ENCODE assay signal across 8 cellular contexts in genomic region chr2:84879595-84880394, GRCh38. TPM values are rescaled to one million over a fixed set of nuclear protein-coding genes. Genes with fewer than 3 reads are reported as not detected.
DNase-seq lines count a peak whose midpoint lies in the region; ATAC-seq lines count a peak whose summit lies in the region.

No MANE protein-coding gene starts in this region.

- DNase-seq in NCI-H2227 (lab: John Stamatoyannopoulos, UW; ENCODE audit: unreplicated experiment) (peak; percentile 32), NCI-H2196 (lab: John Stamatoyannopoulos, UW; ENCODE audit: unreplicated experiment) (no peak), activated gamma-delta T cell (lab: John Stamatoyannopoulos, UW) (no peak), epidermal melanocyte (ENCODE audit: insufficient read length, low spot score) (no peak)
- DNase-seq in natural killer cell treated with Interleukin-12 subunit alpha and Interleukin-12 subunit beta and Interleukin-15 and Interleukin-18, amount 100 ng/mL, for 72 hours (ENCODE audit: low spot score): peak; percentile 57

- peaks cover 52% of the 10 kb centered on the region for H3K27me3 Mint-ChIP-seq in dendritic cell treated with granulocyte-macrophage colony-stimulating factor and Interleukin-4, amounts not matched to agents 40 ng/mL and 50 ng/mL, for 4 days
- peaks cover 16 to 23% of the 10 kb centered on the region in 2 donors for H3K27me3 Mint-ChIP-seq in natural killer cell treated with Interleukin-12 subunit alpha and Interleukin-12 subunit beta and Interleukin-15 and Interleukin-18, amount 100 ng/mL, for 72 hours

- ATAC-seq in GM18498 (IDR thresholded peaks at IDR 0.05; ENCODE audit: unreplicated experiment) (peak; percentile 60), GM21717 (IDR thresholded peaks at IDR 0.05; ENCODE audit: unreplicated experiment) (peak; percentile 66)
- ATAC-seq in natural killer cell treated with Interleukin-12 subunit alpha and Interleukin-12 subunit beta and Interleukin-15 and Interleukin-18, amount 100 ng/mL, for 72 hours: no peak

- peak overlapping the region; percentile 85 for H3K4me3 Mint-ChIP-seq in dendritic cell treated with granulocyte-macrophage colony-stimulating factor and Interleukin-4, amounts not matched to agents 40 ng/mL and 50 ng/mL, for 4 days
- peak overlapping the region; percentile 89 for H3K4me3 Mint-ChIP-seq in natural killer cell treated with Interleukin-12 subunit alpha and Interleukin-12 subunit beta and Interleukin-15 and Interleukin-18, amount 100 ng/mL, for 72 hours

- intact Hi-C loops in dendritic cell treated with granulocyte-macrophage colony-stimulating factor and Interleukin-4, amounts not matched to agents 40 ng/mL and 50 ng/mL, for 4 days (cut with micrococcal nuclease): no loop called here

- H3K36me3 Mint-ChIP-seq in dendritic cell treated with granulocyte-macrophage colony-stimulating factor and Interleukin-4, amounts not matched to agents 40 ng/mL and 50 ng/mL, for 4 days (ENCODE audit: low read depth): peaks cover 9% of the 10 kb centered on the region
- no peaks in the 10 kb centered on the region for H3K36me3 Mint-ChIP-seq in natural killer cell treated with Interleukin-12 subunit alpha and Interleukin-12 subunit beta and Interleukin-15 and Interleukin-18, amount 100 ng/mL, for 72 hours

- peaks cover 76% of the 10 kb centered on the region for H3K4me1 Mint-ChIP-seq in dendritic cell treated with granulocyte-macrophage colony-stimulating factor and Interleukin-4, amounts not matched to agents 40 ng/mL and 50 ng/mL, for 4 days (ENCODE audit: low read depth)
- H3K4me1 Mint-ChIP-seq in natural killer cell treated with Interleukin-12 subunit alpha and Interleukin-12 subunit beta and Interleukin-15 and Interleukin-18, amount 100 ng/mL, for 72 hours (ENCODE audit: low read depth in 2 of 2): peaks cover 29 to 39% of the 10 kb centered on the region in 2 donors

- H3K9me3 Mint-ChIP-seq in dendritic cell treated with granulocyte-macrophage colony-stimulating factor and Interleukin-4, amounts not matched to agents 40 ng/mL and 50 ng/mL, for 4 days: no peaks in the 10 kb centered on the region
- no peaks in the 10 kb centered on the region for H3K9me3 Mint-ChIP-seq in natural killer cell treated with Interleukin-12 subunit alpha and Interleukin-12 subunit beta and Interleukin-15 and Interleukin-18, amount 100 ng/mL, for 72 hours

- peak overlapping the region; percentile 88 for H3K27ac Mint-ChIP-seq in dendritic cell treated with granulocyte-macrophage colony-stimulating factor and Interleukin-4, amounts not matched to agents 40 ng/mL and 50 ng/mL, for 4 days
- H3K27ac Mint-ChIP-seq in natural killer cell treated with Interleukin-12 subunit alpha and Interleukin-12 subunit beta and Interleukin-15 and Interleukin-18, amount 100 ng/mL, for 72 hours: peak overlapping the region; percentile 75 to 78

RNA-seq across cellular contexts. Expression of gene TRABD2A, which starts 1.1 kb away (rescaled TPM):
- 10 to 100 TPM in 1 of 2 donors, 1 to 10 TPM in 1; 6.6 to 18.3 TPM for total RNA-seq in natural killer cell treated with Interleukin-12 subunit alpha and Interleukin-12 subunit beta and Interleukin-15 and Interleukin-18, amount 100 ng/mL, for 72 hours

RNA-seq across cellular contexts. Expression of gene TMSB10, which starts 25.7 kb away (rescaled TPM):
- 1,000 to 10,000 TPM; 1,502 to 3,073 TPM for total RNA-seq in natural killer cell treated with Interleukin-12 subunit alpha and Interleukin-12 subunit beta and Interleukin-15 and Interleukin-18, amount 100 ng/mL, for 72 hours

Comparison
In these comparisons a context has a peak if more than half of its experiments do, and no peak if none do; other contexts are left out.
1. ATAC-seq: peak in GM18498 (single experiment) and GM21717 (single experiment); none in natural killer cell treated with Interleukin-12 subunit alpha and Interleukin-12 subunit beta and Interleukin-15 and Interleukin-18, amount 100 ng/mL, for 72 hours (0 of 2).
2. DNase-seq: peak in NCI-H2227 (single experiment) and natural killer cell treated with Interleukin-12 subunit alpha and Interleukin-12 subunit beta and Interleukin-15 and Interleukin-18, amount 100 ng/mL, for 72 hours (single experiment); none in NCI-H2196 (single experiment), activated gamma-delta T cell (single experiment) and epidermal melanocyte (single experiment).